In genomic region chr6:128413291-128413690, GRCh38 we compare ENCODE assay signal across 32 cellular contexts.
"Had no signal": no experiment of that assay in that cellular context is flagged by ENCODE, and none has a peak within 500 bp of the region (broad histone marks: within the 10 kb centered on the region; RNA-seq: fewer than 3 reads in every experiment).

No MANE protein-coding gene starts in this region.

- H3K27ac Mint-ChIP-seq: dendritic cell treated with granulocyte-macrophage colony-stimulating factor and Interleukin-4, amounts not matched to agents 40 ng/mL and 50 ng/mL, for 4 days; endodermal cell; naive thymus-derived CD8-positive, alpha-beta T cell; nephron progenitor cell; stimulated activated naive CD8-positive, alpha-beta T cell treated with anti-CD3 and anti-CD28 coated beads, Interleukin-15, amount 100 ng/mL, for 72 hours had no signal

- H3K36me3 ChIP-seq: colonic mucosa, esophagus muscularis mucosa, heart right ventricle, left lung, prostate gland, right atrium auricular region, sigmoid colon, suprapubic skin, transverse colon, upper lobe of right lung, uterus had no signal

- H3K9me3 Mint-ChIP-seq: dendritic cell treated with granulocyte-macrophage colony-stimulating factor and Interleukin-4, amounts not matched to agents 40 ng/mL and 50 ng/mL, for 4 days had no signal

- H3K27me3 ChIP-seq: colonic mucosa, esophagus muscularis mucosa, foreskin keratinocyte, heart right ventricle, left lung, right atrium auricular region, sigmoid colon, suprapubic skin, transverse colon, upper lobe of right lung, uterus had no signal

- H3K9me3 ChIP-seq: colonic mucosa, mucosa of descending colon, prostate gland, right atrium auricular region, suprapubic skin, transverse colon, upper lobe of right lung, uterus had no signal

- H3K4me3 Mint-ChIP-seq: dendritic cell treated with granulocyte-macrophage colony-stimulating factor and Interleukin-4, amounts not matched to agents 40 ng/mL and 50 ng/mL, for 4 days; endodermal cell; mesothelial cell of epicardium; naive thymus-derived CD8-positive, alpha-beta T cell; nephron progenitor cell; stimulated activated naive CD8-positive, alpha-beta T cell treated with anti-CD3 and anti-CD28 coated beads, Interleukin-15, amount 100 ng/mL, for 72 hours had no signal

- H3K4me1 ChIP-seq: colonic mucosa, left lung, prostate gland, suprapubic skin, upper lobe of right lung, uterus had no signal

- H3K27me3 Mint-ChIP-seq: dendritic cell treated with granulocyte-macrophage colony-stimulating factor and Interleukin-4, amounts not matched to agents 40 ng/mL and 50 ng/mL, for 4 days; naive thymus-derived CD8-positive, alpha-beta T cell; stimulated activated naive CD8-positive, alpha-beta T cell treated with anti-CD3 and anti-CD28 coated beads, Interleukin-15, amount 100 ng/mL, for 72 hours had no signal

- FAIRE-seq: islet of Langerhans, small intestine had no signal

- DNase-seq: colonic mucosa; effector CD8-positive, alpha-beta T cell; endodermal cell; glutamatergic neuron; heart right ventricle; hippocampal formation; left cardiac atrium; left lung; mesenchymal stem cell; mucosa of descending colon; naive thymus-derived CD8-positive, alpha-beta T cell; nephron progenitor cell; nucleus accumbens; sigmoid colon; small intestine; stimulated activated CD4-positive, alpha-beta T cell treated with anti-CD3 and anti-CD28 coated beads, Interleukin-15, amount 100 ng/mL, for 24 hours; stimulated activated CD4-positive, alpha-beta T cell treated with anti-CD3 and anti-CD28 coated beads, Interleukin-2, amount 100 ng/mL, for 48 hours; stimulated activated CD8-positive, alpha-beta memory T cell treated with anti-CD3 and anti-CD28 coated beads, Interleukin-4, amount 100 ng/mL, for 48 hours; stimulated activated naive CD4-positive, alpha-beta T cell; stimulated activated naive CD8-positive, alpha-beta T cell treated with anti-CD3 and anti-CD28 coated beads, Interleukin-15, amount 100 ng/mL, for 72 hours; transverse colon; upper lobe of right lung; uterus had no signal

- H3K27ac ChIP-seq: colonic mucosa, epithelial cell of prostate, esophagus muscularis mucosa, foreskin keratinocyte, heart right ventricle, left lung, prostate gland, right atrium auricular region, sigmoid colon, suprapubic skin, transverse colon, upper lobe of right lung, uterus had no signal

- H3K4me1 Mint-ChIP-seq: endodermal cell; stimulated activated naive CD8-positive, alpha-beta T cell treated with anti-CD3 and anti-CD28 coated beads, Interleukin-15, amount 100 ng/mL, for 72 hours had no signal

- H3K4me3 ChIP-seq: colonic mucosa, esophagus muscularis mucosa, heart right ventricle, left lung, mucosa of descending colon, prostate gland, right atrium auricular region, sigmoid colon, suprapubic skin, transverse colon, upper lobe of right lung, uterus had no signal
